ENCODE assay signal across 9 cellular contexts in genomic region chr11:119103793-119104192, GRCh38. TPM values are rescaled to one million over a fixed set of nuclear protein-coding genes. Genes with fewer than 3 reads are reported as not detected.
DNase-seq lines count a peak whose midpoint lies in the region; ATAC-seq and TF ChIP-seq lines count a peak whose summit lies in the region.
"Had no signal": no experiment of that assay in that cellular context is flagged by ENCODE, and none has a peak within 500 bp of the region (broad histone marks: within the 10 kb centered on the region; RNA-seq: fewer than 3 reads in every experiment).

No MANE protein-coding gene starts in this region.

- peaks cover 51% of the 10 kb centered on the region for H3K4me1 Mint-ChIP-seq in activated T-cell treated with anti-CD3 and anti-CD28 coated beads, Interleukin-2, amount 50 U/mL, for 24 hours (ENCODE audit: low read depth)
- H3K4me1 Mint-ChIP-seq in activated T-cell treated with anti-CD3 and anti-CD28 coated beads, Interleukin-2, amount 50 U/mL, for 72 hours (ENCODE audit: low read depth) = peaks cover 63% of the 10 kb centered on the region
- H3K4me1 Mint-ChIP-seq in activated naive CD8-positive, alpha-beta T cell treated with anti-CD3 and anti-CD28 coated beads for 36 hours = peaks cover 33% of the 10 kb centered on the region

- H3K4me3 ChIP-seq in smooth muscle cell (no peak overlapping the region), H7 (ENCODE audit: insufficient read depth, low read depth, low read length) (no peak overlapping the region)

- no peak overlapping the region for H2AFZ ChIP-seq in smooth muscle cell (ENCODE audit: low read depth)

- no peak overlapping the region for H3K9ac ChIP-seq in smooth muscle cell (ENCODE audit: low read depth)

- H4K20me1 ChIP-seq in smooth muscle cell (ENCODE audit: low read depth) = peaks cover 8% of the 10 kb centered on the region

- 66% methylated on average over 4 of the region's 4 CpGs for WGBS in smooth muscle cell (ENCODE audit: low lambda C conversion rate)

- H3K4me1 ChIP-seq in smooth muscle cell (ENCODE audit: low read depth) = peaks cover 25% of the 10 kb centered on the region
- H3K4me1 ChIP-seq: prostate gland had no signal

- H3K27ac Mint-ChIP-seq in activated T-cell treated with anti-CD3 and anti-CD28 coated beads, Interleukin-2, amount 50 U/mL, for 24 hours = peak overlapping the region; percentile 99
- no peak overlapping the region for H3K27ac Mint-ChIP-seq in activated T-cell treated with anti-CD3 and anti-CD28 coated beads, Interleukin-2, amount 50 U/mL, for 72 hours
- peak overlapping the region; percentile 54 for H3K27ac Mint-ChIP-seq in activated naive CD8-positive, alpha-beta T cell treated with anti-CD3 and anti-CD28 coated beads for 36 hours

- ATAC-seq in activated T-cell treated with anti-CD3 and anti-CD28 coated beads, Interleukin-2, amount 50 U/mL, for 72 hours (replicated peaks in 1 of 2) = no peak
- no peak for ATAC-seq in GM19351 (IDR thresholded peaks at IDR 0.05; ENCODE audit: unreplicated experiment)

- no peak overlapping the region for H3K4me2 ChIP-seq in smooth muscle cell

- peak overlapping the region; percentile 30 for H3K27ac ChIP-seq in smooth muscle cell (ENCODE audit: low read depth)

- H3K4me3 Mint-ChIP-seq in activated T-cell treated with anti-CD3 and anti-CD28 coated beads, Interleukin-2, amount 50 U/mL, for 24 hours = peak overlapping the region; percentile 41
- no peak overlapping the region for H3K4me3 Mint-ChIP-seq in activated T-cell treated with anti-CD3 and anti-CD28 coated beads, Interleukin-2, amount 50 U/mL, for 72 hours
- H3K4me3 Mint-ChIP-seq in activated naive CD8-positive, alpha-beta T cell treated with anti-CD3 and anti-CD28 coated beads for 36 hours = peak overlapping the region; percentile 32

- peaks cover 44% of the 10 kb centered on the region for H3K36me3 Mint-ChIP-seq in activated T-cell treated with anti-CD3 and anti-CD28 coated beads, Interleukin-2, amount 50 U/mL, for 24 hours (ENCODE audit: low read depth)
- H3K36me3 Mint-ChIP-seq in activated T-cell treated with anti-CD3 and anti-CD28 coated beads, Interleukin-2, amount 50 U/mL, for 72 hours (ENCODE audit: insufficient read depth in 2 of 2) = peaks cover 6% of the 10 kb centered on the region in 2 donors
- peaks cover 17% of the 10 kb centered on the region for H3K36me3 Mint-ChIP-seq in activated naive CD8-positive, alpha-beta T cell treated with anti-CD3 and anti-CD28 coated beads for 36 hours

- peaks cover 11% of the 10 kb centered on the region for H3K79me2 ChIP-seq in smooth muscle cell (ENCODE audit: low read depth)

- no peaks in the 10 kb centered on the region for H3K9me3 ChIP-seq in smooth muscle cell (replicated peaks; ENCODE audit: low read depth)
- H3K9me3 ChIP-seq: prostate gland had no signal

- H3K27me3 ChIP-seq in smooth muscle cell (ENCODE audit: low read depth) (no peaks in the 10 kb centered on the region), H7 (ENCODE audit: control insufficient read depth, insufficient read depth, low read length) (peaks cover 15% of the 10 kb centered on the region)

- DNase-seq in activated T-cell treated with anti-CD3 and anti-CD28 coated beads, Interleukin-2, amount 50 U/mL, for 24 hours = no peak
- DNase-seq in activated T-cell treated with anti-CD3 and anti-CD28 coated beads, Interleukin-2, amount 50 U/mL, for 72 hours = no peak
- DNase-seq in NCI-H2107 (lab: John Stamatoyannopoulos, UW) = peak; percentile 42
- no peak for DNase-seq in activated naive CD8-positive, alpha-beta T cell treated with anti-CD3 and anti-CD28 coated beads for 36 hours
- no peak for DNase-seq in smooth muscle cell (lab: John Stamatoyannopoulos, UW; ENCODE audit: unreplicated experiment)
- DNase-seq in H7 = no peak
- no peak for DNase-seq in middle frontal gyrus (ENCODE audit: extremely low spot score, low spot score)

- no peaks in the 10 kb centered on the region for H3K9me3 Mint-ChIP-seq in activated T-cell treated with anti-CD3 and anti-CD28 coated beads, Interleukin-2, amount 50 U/mL, for 24 hours
- H3K9me3 Mint-ChIP-seq in activated T-cell treated with anti-CD3 and anti-CD28 coated beads, Interleukin-2, amount 50 U/mL, for 72 hours = no peaks in the 10 kb centered on the region
- H3K9me3 Mint-ChIP-seq in activated naive CD8-positive, alpha-beta T cell treated with anti-CD3 and anti-CD28 coated beads for 36 hours = no peaks in the 10 kb centered on the region

- peaks cover 14% of the 10 kb centered on the region for H3F3A ChIP-seq in smooth muscle cell (ENCODE audit: low read depth)

- no peak for TF ChIP-seq CTCF in smooth muscle cell (IDR thresholded peaks at IDR 0.05; ENCODE audit: borderline replicate concordance, insufficient read depth, poor library complexity, severe bottlenecking)

- no peaks in the 10 kb centered on the region for H3K27me3 Mint-ChIP-seq in activated T-cell treated with anti-CD3 and anti-CD28 coated beads, Interleukin-2, amount 50 U/mL, for 24 hours
- H3K27me3 Mint-ChIP-seq in activated T-cell treated with anti-CD3 and anti-CD28 coated beads, Interleukin-2, amount 50 U/mL, for 72 hours (ENCODE audit: low read depth) = no peaks in the 10 kb centered on the region
- H3K27me3 Mint-ChIP-seq in activated naive CD8-positive, alpha-beta T cell treated with anti-CD3 and anti-CD28 coated beads for 36 hours = no peaks in the 10 kb centered on the region

- H3K36me3 ChIP-seq in smooth muscle cell (ENCODE audit: low read depth) (no peaks in the 10 kb centered on the region), H7 (replicated peaks; ENCODE audit: control insufficient read depth, insufficient read depth, low read length) (peaks cover 4% of the 10 kb centered on the region; the same call in 1 of the 2 replicates)
- H3K36me3 ChIP-seq: prostate gland had no signal

RNA-seq across cellular contexts. Expression of gene DPAGT1, which starts 2.1 kb away (rescaled TPM):
- 10 to 100 TPM; 63.8 to 81.9 TPM for total RNA-seq in activated T-cell treated with anti-CD3 and anti-CD28 coated beads, Interleukin-2, amount 50 U/mL, for 72 hours
- total RNA-seq in activated naive CD8-positive, alpha-beta T cell treated with anti-CD3 and anti-CD28 coated beads for 36 hours = 10 to 100 TPM; 58.3 to 63.6 TPM
- 26.2 and 40.5 TPM in 2 replicates for total RNA-seq in smooth muscle cell
- 68.1 and 73.7 TPM in 2 replicates for polyA plus RNA-seq in smooth muscle cell
- 30.7 and 44.3 TPM in 2 replicates for total RNA-seq in H7 (2014; rRNA removed; shearing (Covaris generic))

RNA-seq across cellular contexts. Expression of gene C2CD2L, which starts 3.4 kb away (rescaled TPM):
- 10 to 100 TPM; 21.0 to 21.1 TPM for total RNA-seq in activated T-cell treated with anti-CD3 and anti-CD28 coated beads, Interleukin-2, amount 50 U/mL, for 72 hours
- total RNA-seq in activated naive CD8-positive, alpha-beta T cell treated with anti-CD3 and anti-CD28 coated beads for 36 hours = 10 to 100 TPM; 19.3 to 20.0 TPM
- 4.8 and 10.6 TPM in 2 replicates for total RNA-seq in smooth muscle cell
- 7.2 and 9.2 TPM in 2 replicates for polyA plus RNA-seq in smooth muscle cell
- total RNA-seq in H7 (2014; rRNA removed; shearing (Covaris generic)) = 4.8 and 7.0 TPM in 2 replicates

RNA-seq across cellular contexts. Expression of gene HINFP, which starts 17.6 kb away (rescaled TPM):
- total RNA-seq in activated T-cell treated with anti-CD3 and anti-CD28 coated beads, Interleukin-2, amount 50 U/mL, for 72 hours = 10 to 100 TPM; 31.9 to 34.1 TPM
- 10 to 100 TPM; 20.3 to 21.5 TPM for total RNA-seq in activated naive CD8-positive, alpha-beta T cell treated with anti-CD3 and anti-CD28 coated beads for 36 hours
- 17.3 and 18.6 TPM in 2 replicates for total RNA-seq in smooth muscle cell
- 11.2 and 15.6 TPM in 2 replicates for polyA plus RNA-seq in smooth muscle cell
- 21.2 and 33.2 TPM in 2 replicates for total RNA-seq in H7 (2014; rRNA removed; shearing (Covaris generic))

RNA-seq across cellular contexts. Expression of gene HMBS, which starts 19.1 kb away (rescaled TPM):
- total RNA-seq in activated T-cell treated with anti-CD3 and anti-CD28 coated beads, Interleukin-2, amount 50 U/mL, for 72 hours = 10 to 100 TPM; 31.6 to 42.5 TPM
- 10 to 100 TPM; 42.1 to 43.0 TPM for total RNA-seq in activated naive CD8-positive, alpha-beta T cell treated with anti-CD3 and anti-CD28 coated beads for 36 hours
- 13.9 and 33.7 TPM in 2 replicates for total RNA-seq in smooth muscle cell
- 39.9 and 43.4 TPM in 2 replicates for polyA plus RNA-seq in smooth muscle cell
- 12.2 and 14.3 TPM in 2 replicates for total RNA-seq in H7 (2014; rRNA removed; shearing (Covaris generic))

RNA-seq across cellular contexts. Expression of gene VPS11, which starts 36.2 kb away (rescaled TPM):
- 10 to 100 TPM; 24.0 to 24.2 TPM for total RNA-seq in activated T-cell treated with anti-CD3 and anti-CD28 coated beads, Interleukin-2, amount 50 U/mL, for 72 hours
- 10 to 100 TPM; 19.2 to 20.2 TPM for total RNA-seq in activated naive CD8-positive, alpha-beta T cell treated with anti-CD3 and anti-CD28 coated beads for 36 hours
- total RNA-seq in smooth muscle cell = 32.3 and 33.8 TPM in 2 replicates
- polyA plus RNA-seq in smooth muscle cell = 33.1 and 38.7 TPM in 2 replicates
- total RNA-seq in H7 (2014; rRNA removed; shearing (Covaris generic)) = 17.5 and 21.9 TPM in 2 replicates

Comparison
In these comparisons a context has a peak if more than half of its experiments do, and no peak if none do; other contexts are left out.
1. H3K4me3 Mint-ChIP-seq: peak in activated T-cell treated with anti-CD3 and anti-CD28 coated beads, Interleukin-2, amount 50 U/mL, for 24 hours (single experiment) and activated naive CD8-positive, alpha-beta T cell treated with anti-CD3 and anti-CD28 coated beads for 36 hours (single experiment); none in activated T-cell treated with anti-CD3 and anti-CD28 coated beads, Interleukin-2, amount 50 U/mL, for 72 hours (0 of 2).